13 cellular contexts compared by ENCODE assay signal in the genomic region with DNA sequence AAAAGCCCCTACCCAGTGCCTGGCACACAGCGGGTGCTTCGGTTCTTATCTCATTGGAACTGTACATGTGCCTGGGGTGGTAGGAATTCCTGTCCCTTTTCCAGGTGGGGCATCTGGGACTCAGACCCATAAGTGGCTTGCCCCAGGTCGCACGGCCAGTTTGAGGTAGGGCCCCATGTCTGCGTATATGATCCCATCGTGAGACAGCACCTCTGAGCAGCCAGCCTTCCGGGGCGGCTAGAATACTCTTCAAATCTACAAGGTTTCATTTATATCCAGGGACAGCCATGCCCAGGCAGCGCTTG. TPM values are rescaled to one million over a fixed set of nuclear protein-coding genes. Genes with fewer than 3 reads are reported as not detected.
DNase-seq lines count a peak whose midpoint lies in the region; ATAC-seq and TF ChIP-seq lines count a peak whose summit lies in the region.
"Had no signal": no experiment of that assay in that cellular context is flagged by ENCODE, and none has a peak within 500 bp of the region (broad histone marks: within the 10 kb centered on the region; RNA-seq: fewer than 3 reads in every experiment).

No MANE protein-coding gene starts in this region.

- WGBS in IMR-90 (ENCODE audit: extremely low coverage in 2 of 2, insufficient read length in 1 of 2), 2 experiments = 94% methylated on average over 3 of the region's 9 CpGs; no CpG with 5 or more reads in 1 of the 2 experiments
- 88% methylated on average over 5 of the region's 9 CpGs for WGBS in esophagus muscularis mucosa
- WGBS in neuronal stem cell (ENCODE audit: extremely low coverage in 2 of 2, insufficient read length in 2 of 2, insufficient replicate concordance in 1 of 2), 2 donors = no CpG with 5 or more reads among the region's 9 CpGs

- CTCF ChIA-PET in IMR-90 (lab: Yijun Ruan, JAX) = interaction anchor here (0.9 kb wide), 1 partner anchor 9 kb away, joined by 5 read pairs; no protein-coding TSS in a partner anchor

- H4K20me1 ChIP-seq in IMR-90 (ENCODE audit: insufficient read depth, low read length) = no peaks in the 10 kb centered on the region

- H2AFZ ChIP-seq in IMR-90 (replicated peaks; ENCODE audit: low read length, poor library complexity) (no peak overlapping the region), neuronal stem cell (ENCODE audit: low read length) (no peak overlapping the region)

- H3K23ac ChIP-seq in IMR-90 (ENCODE audit: low read depth, low read length) (no peak overlapping the region), neuronal stem cell (ENCODE audit: low read depth, low read length, poor library complexity) (no peak overlapping the region)

- TF ChIP-seq EP300 in esophagus muscularis mucosa (IDR thresholded peaks at IDR 0.05) = no peak

- no peaks in the 10 kb centered on the region for H3K79me1 ChIP-seq in IMR-90 (ENCODE audit: low read depth in 1 of 2, low read length in 2 of 2)
- no peaks in the 10 kb centered on the region for H3K79me1 ChIP-seq in neuronal stem cell (ENCODE audit: low read depth, low read length)

- no peak overlapping the region for H3K18ac ChIP-seq in IMR-90 (ENCODE audit: low read depth, low read length)
- H3K18ac ChIP-seq in neuronal stem cell (ENCODE audit: low read length) = peak overlapping the region; percentile 89

- H3K4me1 ChIP-seq in IMR-90 (ENCODE audit: control insufficient read depth, insufficient read depth, low read length) = peaks cover 17% of the 10 kb centered on the region
- H3K4me1 ChIP-seq in esophagus muscularis mucosa = peaks cover 30 to 40% (median 37%) of the 10 kb centered on the region in 4 donors
- peaks cover 14 to 26% of the 10 kb centered on the region in 2 donors for H3K4me1 ChIP-seq in neuronal stem cell (ENCODE audit: control insufficient read depth in 2 of 2, insufficient read depth in 1 of 2, low read depth in 1 of 2, low read length in 2 of 2)

- TF ChIP-seq POLR2A in IMR-90 (IDR thresholded peaks at IDR 0.05; ENCODE audit: low read depth, low read length) (no peak), esophagus muscularis mucosa (IDR thresholded peaks at IDR 0.05; ENCODE audit: low read depth) (no peak)

- DNase-seq in IMR-90 (no peak), esophagus muscularis mucosa (ENCODE audit: extremely low spot score) (no peak), neuronal stem cell (ENCODE audit: low spot score) (no peak), NCI-H748 (lab: John Stamatoyannopoulos, UW; ENCODE audit: unreplicated experiment) (no peak)
- DNase-seq: cerebellar nuclear complex, Kasumi-1, NCI-H2171 had no signal

- peak overlapping the region; percentile 35 for H2BK20ac ChIP-seq in IMR-90 (ENCODE audit: low read depth, low read length)

- ATAC-seq in IMR-90 (ENCODE audit: low read depth) (no peak; the same call in 1 of the 2 replicates), HG02884 (IDR thresholded peaks at IDR 0.05; ENCODE audit: unreplicated experiment) (no peak), HG03135 (IDR thresholded peaks at IDR 0.05; ENCODE audit: unreplicated experiment) (no peak), HG03175 (IDR thresholded peaks at IDR 0.05; ENCODE audit: unreplicated experiment) (no peak)

- in situ Hi-C loops in IMR-90 (cut with MboI; ENCODE audit: low sequenced_read_pairs) = loop anchor here (25.0 kb wide), 1 partner anchor 1065 kb away; no protein-coding TSS in a partner anchor

- H2BK120ac ChIP-seq in IMR-90 (ENCODE audit: low read depth, low read length) = peak overlapping the region; percentile 70
- peak overlapping the region; percentile 29 for H2BK120ac ChIP-seq in neuronal stem cell (ENCODE audit: low read depth, low read length)

- intact Hi-C loops in IMR-90 (cut with micrococcal nuclease) (loop anchor here (2.0 kb wide), 1 partner anchor 375 kb away; no protein-coding TSS in a partner anchor), esophagus muscularis mucosa (cut with DNase I) (loop anchor here (10.0 kb wide), 1 partner anchor 323 kb away; no protein-coding TSS in a partner anchor)

- H3K9me3 ChIP-seq in IMR-90 (ENCODE audit: control insufficient read depth, insufficient read depth, low read length) = peaks cover 7% of the 10 kb centered on the region
- H3K9me3 ChIP-seq in esophagus muscularis mucosa = peaks cover 0 to 8% (median 2%) of the 10 kb centered on the region in 4 donors
- peaks cover 0 to 6% of the 10 kb centered on the region in 2 donors for H3K9me3 ChIP-seq in neuronal stem cell (replicated peaks in 1 of 2; ENCODE audit: control insufficient read depth in 2 of 2, insufficient read depth in 1 of 2, low read depth in 1 of 2, low read length in 2 of 2)
- H3K9me3 ChIP-seq: HAP-1 had no signal

- no peak overlapping the region for H4K5ac ChIP-seq in IMR-90 (ENCODE audit: low read depth, low read length)

- H3K4me2 ChIP-seq in IMR-90 (ENCODE audit: low read depth, low read length) = no peak overlapping the region
- no peak overlapping the region for H3K4me2 ChIP-seq in neuronal stem cell (ENCODE audit: insufficient read depth, low read length, poor library complexity, severe bottlenecking)

- peak overlapping the region; percentile 52 for H3K27ac ChIP-seq in C4-2B
- no peak overlapping the region for H3K27ac ChIP-seq in IMR-90 (ENCODE audit: insufficient read depth, low read length)
- H3K27ac ChIP-seq in esophagus muscularis mucosa (replicated peaks in 1 of 4) = peak overlapping the region; percentile 53 to 78 (median 70)
- H3K27ac ChIP-seq in neuronal stem cell (replicated peaks; ENCODE audit: low read length) = no peak overlapping the region

- no peak for TF ChIP-seq RAD21 in IMR-90 (IDR thresholded peaks at IDR 0.05; ENCODE audit: low read length)

- H2BK15ac ChIP-seq in IMR-90 (ENCODE audit: low read depth, low read length) (no peak overlapping the region), neuronal stem cell (ENCODE audit: low read length) (peak overlapping the region; percentile 40)

- H3K14ac ChIP-seq in IMR-90 (replicated peaks; ENCODE audit: low read depth, low read length) (no peak overlapping the region), neuronal stem cell (ENCODE audit: low read length) (no peak overlapping the region)

- H4K91ac ChIP-seq in IMR-90 (ENCODE audit: insufficient read depth, low read depth, low read length) (0 out of 2 replicates have a peak overlapping the region, but pooled peaks have one; percentile 58), neuronal stem cell (ENCODE audit: low read depth, low read length, poor library complexity) (no peak overlapping the region)

- H3K56ac ChIP-seq in IMR-90 (ENCODE audit: extremely low read depth, insufficient read depth, low read length) = no peak overlapping the region

- no TSS peak for BruUV-seq in IMR-90 (replicated peaks; lab: Mats Ljungman, UMichigan)

- no peaks in the 10 kb centered on the region for H3K36me3 ChIP-seq in IMR-90 (ENCODE audit: control insufficient read depth, insufficient read depth, low read length)
- H3K36me3 ChIP-seq in esophagus muscularis mucosa = peaks cover 0 to 3% (median 0%) of the 10 kb centered on the region in 4 donors
- H3K36me3 ChIP-seq in neuronal stem cell (replicated peaks in 1 of 2; ENCODE audit: control insufficient read depth in 2 of 2, insufficient read depth in 2 of 2, low read length in 2 of 2) = no peaks in the 10 kb centered on the region
- H3K36me3 ChIP-seq: HAP-1 had no signal

- TF ChIP-seq CTCF in C4-2B (conservative IDR thresholded peaks at IDR 0.05) (no peak), IMR-90 (conservative IDR thresholded peaks at IDR 0.05; ENCODE audit: low read depth, low read length) (no peak), esophagus muscularis mucosa (IDR thresholded peaks at IDR 0.05) (no peak)

- POLR2A ChIA-PET in IMR-90 (lab: Charles Lee; ENCODE audit: unreplicated experiment) = no interaction called here

- H3K9me1 ChIP-seq in IMR-90 (ENCODE audit: insufficient read depth, low read length) = peaks cover 11% of the 10 kb centered on the region; the same call in 1 of the 2 replicates

- H2BK5ac ChIP-seq in IMR-90 (ENCODE audit: low read depth, low read length, poor library complexity, severe bottlenecking) (no peak overlapping the region), neuronal stem cell (ENCODE audit: low read length) (peak overlapping the region; percentile 54)

- H2AK5ac ChIP-seq in IMR-90 (ENCODE audit: low read depth, low read length) (peak overlapping the region; percentile 77; the same call in 1 of the 2 replicates), neuronal stem cell (ENCODE audit: low read depth, low read length) (peak overlapping the region; percentile 90)

- no peak overlapping the region; a peak in 1 of 4 replicates for H4K8ac ChIP-seq in IMR-90 (ENCODE audit: low read depth in 2 of 2, low read length in 2 of 2)
- H4K8ac ChIP-seq in neuronal stem cell (ENCODE audit: low read depth, low read length) = no peak overlapping the region

- dilution Hi-C loops in IMR-90 (cut with HindIII; ENCODE audit: low sequenced_read_pairs, unreplicated experiment) = no loop called here

- H3K9ac ChIP-seq in IMR-90 (ENCODE audit: low read depth, low read length) (no peak overlapping the region), neuronal stem cell (ENCODE audit: low read depth, low read length, poor library complexity) (no peak overlapping the region)

- H3K27me3 ChIP-seq in IMR-90 (ENCODE audit: control insufficient read depth, insufficient read depth, low read length) = no peaks in the 10 kb centered on the region
- no peaks in the 10 kb centered on the region for H3K27me3 ChIP-seq in esophagus muscularis mucosa
- peaks cover 0 to 2% (median 0%) of the 10 kb centered on the region in 3 experiments for H3K27me3 ChIP-seq in neuronal stem cell (ENCODE audit: control insufficient read depth in 3 of 3, insufficient read depth in 3 of 3, low read depth in 1 of 3, low read length in 3 of 3)

- H3K4me3 ChIP-seq in IMR-90 (ENCODE audit: insufficient read depth, low read depth, low read length) (no peak overlapping the region), esophagus muscularis mucosa (peak overlapping the region in 1 of 4 donors; percentile 14), neuronal stem cell (ENCODE audit: low read length in 2 of 2) (peak overlapping the region in 1 of 2 donors; percentile 36)
- H3K4me3 ChIP-seq: HAP-1, lung had no signal

- H3K4ac ChIP-seq in IMR-90 (ENCODE audit: low read depth, low read length) (peak overlapping the region; percentile 53; the same call in 1 of the 2 replicates), neuronal stem cell (ENCODE audit: low read length) (no peak overlapping the region)

- peak overlapping the region; percentile 33 for H2BK12ac ChIP-seq in neuronal stem cell (ENCODE audit: low read length)

- no peak overlapping the region for H2AK9ac ChIP-seq in IMR-90 (replicated peaks; ENCODE audit: low read depth, low read length, poor library complexity)

TF ChIP-seq in IMR-90, 13 proteins besides CTCF, POLR2A, EP300 and RAD21 (continues in another document):
- no peak for TF ChIP-seq RCOR1 (IDR thresholded peaks at IDR 0.05; ENCODE audit: insufficient replicate concordance, low read length)

RNA-seq across cellular contexts. Expression of gene SMIM38, which starts 33.4 kb away (rescaled TPM):
- total RNA-seq in IMR-90 (2012; rRNA removed) (under 0.01 and 0.28 TPM in 2 replicates), esophagus muscularis mucosa (1 to 10 TPM in 3 of 4 donors, under 1 TPM in 1; 0.50 to 4.2 (median 2.6) TPM)
- 0.05 and 0.07 TPM in 2 replicates for polyA plus RNA-seq in IMR-90 (2012; rRNA removed)
- polyA plus RNA-seq in IMR-90 (2012; cell fraction: cytosol; rRNA removed) = 0.02 and 0.03 TPM in 2 replicates
- 0.56 and 0.64 TPM in 2 replicates for polyA plus RNA-seq in IMR-90 (2012; cell fraction: nucleus; rRNA removed; ENCODE audit: low replicate concordance)
- polyA plus RNA-seq in neuronal stem cell (2013, experiment 1 of 2) = 0.26 TPM
- polyA plus RNA-seq in neuronal stem cell (2013, experiment 2 of 2) = 0.36 TPM

Comparison
In these comparisons a context has a peak if more than half of its experiments do, and no peak if none do; other contexts are left out.
1. H3K27ac ChIP-seq: peak in C4-2B (single experiment) and esophagus muscularis mucosa (4 of 4); none in IMR-90 (single experiment) and neuronal stem cell (single experiment).